ENCODE assay signal across 18 cellular contexts in genomic region chr16:3180445-3180878, GRCh38. TPM values are rescaled to one million over a fixed set of nuclear protein-coding genes. Genes with fewer than 3 reads are reported as not detected.
DNase-seq lines count a peak whose midpoint lies in the region; ATAC-seq and TF ChIP-seq lines count a peak whose summit lies in the region.
"Had no signal": no experiment of that assay in that cellular context is flagged by ENCODE, and none has a peak within 500 bp of the region (broad histone marks: within the 10 kb centered on the region; RNA-seq: fewer than 3 reads in every experiment).

No MANE protein-coding gene starts in this region.

- peaks cover 69% of the 10 kb centered on the region for H3K27me3 Mint-ChIP-seq in activated CD4-positive, alpha-beta memory T cell treated with anti-CD3 and anti-CD28 coated beads for 36 hours
- peaks cover 81% of the 10 kb centered on the region for H3K27me3 Mint-ChIP-seq in activated CD4-positive, alpha-beta memory T cell treated with anti-CD3 and anti-CD28 coated beads, Interleukin-2, amount 10 ng/mL, durations not matched to agents 7 days and 5 days
- peaks cover 39% of the 10 kb centered on the region for H3K27me3 Mint-ChIP-seq in chondrocyte (ENCODE audit: low read depth)
- H3K27me3 Mint-ChIP-seq in neural crest cell (ENCODE audit: low read depth) = peaks cover 94% of the 10 kb centered on the region
- peaks cover 78 to 86% of the 10 kb centered on the region in 2 donors for H3K27me3 Mint-ChIP-seq in stimulated activated naive B cell treated with anti-CD40 and anti-IgM and Interleukin-4, amounts not matched to agents 10 μg/mL and 1 μg/mL and 100 μg/mL, for 72 hours

- H3K9ac ChIP-seq in HUES6 (ENCODE audit: low read length) = no peak overlapping the region

- no peak overlapping the region for H3K27ac ChIP-seq in HUES6 (ENCODE audit: low read depth, low read length)
- H3K27ac ChIP-seq: esophagus muscularis mucosa, HL-60, Peyer's patch, upper lobe of left lung had no signal

- H3K36me3 ChIP-seq in HUES6 (ENCODE audit: control insufficient read depth, insufficient read depth, low read length) = no peaks in the 10 kb centered on the region
- H3K36me3 ChIP-seq: esophagus muscularis mucosa, Peyer's patch, upper lobe of left lung had no signal

- H3K4me1 Mint-ChIP-seq in activated CD4-positive, alpha-beta memory T cell treated with anti-CD3 and anti-CD28 coated beads for 36 hours (ENCODE audit: low read depth) = peaks cover 21% of the 10 kb centered on the region
- peaks cover 27% of the 10 kb centered on the region for H3K4me1 Mint-ChIP-seq in activated CD4-positive, alpha-beta memory T cell treated with anti-CD3 and anti-CD28 coated beads, Interleukin-2, amount 10 ng/mL, durations not matched to agents 7 days and 5 days
- H3K4me1 Mint-ChIP-seq in chondrocyte (ENCODE audit: low read depth) (peaks cover 32% of the 10 kb centered on the region), neural crest cell (peaks cover 20% of the 10 kb centered on the region)
- peaks cover 19 to 21% of the 10 kb centered on the region in 2 donors for H3K4me1 Mint-ChIP-seq in stimulated activated naive B cell treated with anti-CD40 and anti-IgM and Interleukin-4, amounts not matched to agents 10 μg/mL and 1 μg/mL and 100 μg/mL, for 72 hours

- CTCF ChIA-PET in activated CD4-positive, alpha-beta memory T cell treated with anti-CD3 and anti-CD28 coated beads for 36 hours (lab: Charles Lee) = interaction anchor here (0.6 kb wide), 1 partner anchor 51 kb away, joined by 3 read pairs; no protein-coding TSS in a partner anchor
- CTCF ChIA-PET in activated CD4-positive, alpha-beta memory T cell treated with anti-CD3 and anti-CD28 coated beads, Interleukin-2, amount 10 ng/mL, durations not matched to agents 7 days and 5 days (lab: Charles Lee) = interaction anchor here (0.7 kb wide), 1 partner anchor 104 kb away, joined by 3 read pairs; no protein-coding TSS in a partner anchor

- POLR2A ChIA-PET in activated CD4-positive, alpha-beta memory T cell treated with anti-CD3 and anti-CD28 coated beads for 36 hours (lab: Charles Lee) = interaction anchor here (1.2 kb wide), 1 partner anchor 9 kb away, joined by 3 read pairs; no protein-coding TSS in a partner anchor
- POLR2A ChIA-PET in activated CD4-positive, alpha-beta memory T cell treated with anti-CD3 and anti-CD28 coated beads, Interleukin-2, amount 10 ng/mL, durations not matched to agents 7 days and 5 days (lab: Charles Lee) = no interaction called here

- H3K4me1 ChIP-seq in HUES6 (ENCODE audit: control insufficient read depth, insufficient read depth, low read length) = peaks cover 3% of the 10 kb centered on the region; the same call in 1 of the 2 replicates

- no peaks in the 10 kb centered on the region for H3K9me3 Mint-ChIP-seq in activated CD4-positive, alpha-beta memory T cell treated with anti-CD3 and anti-CD28 coated beads for 36 hours
- no peaks in the 10 kb centered on the region for H3K9me3 Mint-ChIP-seq in activated CD4-positive, alpha-beta memory T cell treated with anti-CD3 and anti-CD28 coated beads, Interleukin-2, amount 10 ng/mL, durations not matched to agents 7 days and 5 days
- H3K9me3 Mint-ChIP-seq in chondrocyte (ENCODE audit: low read depth) = no peaks in the 10 kb centered on the region
- no peaks in the 10 kb centered on the region for H3K9me3 Mint-ChIP-seq in neural crest cell
- peaks cover 0 to 5% of the 10 kb centered on the region in 2 donors for H3K9me3 Mint-ChIP-seq in stimulated activated naive B cell treated with anti-CD40 and anti-IgM and Interleukin-4, amounts not matched to agents 10 μg/mL and 1 μg/mL and 100 μg/mL, for 72 hours

- H3K9me3 ChIP-seq in HUES6 (ENCODE audit: control insufficient read depth, insufficient read depth, low read depth, low read length) = no peaks in the 10 kb centered on the region
- H3K9me3 ChIP-seq: esophagus muscularis mucosa, Peyer's patch, upper lobe of left lung had no signal

- peak overlapping the region; percentile 79 for H3K4me3 ChIP-seq in HUES6 (ENCODE audit: low read depth, low read length)
- H3K4me3 ChIP-seq: esophagus muscularis mucosa, Peyer's patch, upper lobe of left lung had no signal

- peaks cover 8% of the 10 kb centered on the region for H3K36me3 Mint-ChIP-seq in activated CD4-positive, alpha-beta memory T cell treated with anti-CD3 and anti-CD28 coated beads for 36 hours
- H3K36me3 Mint-ChIP-seq in activated CD4-positive, alpha-beta memory T cell treated with anti-CD3 and anti-CD28 coated beads, Interleukin-2, amount 10 ng/mL, durations not matched to agents 7 days and 5 days (ENCODE audit: low read depth) = peaks cover 9% of the 10 kb centered on the region
- H3K36me3 Mint-ChIP-seq in chondrocyte (ENCODE audit: low read depth) (no peaks in the 10 kb centered on the region), neural crest cell (ENCODE audit: low read depth) (peaks cover 7% of the 10 kb centered on the region)
- H3K36me3 Mint-ChIP-seq in stimulated activated naive B cell treated with anti-CD40 and anti-IgM and Interleukin-4, amounts not matched to agents 10 μg/mL and 1 μg/mL and 100 μg/mL, for 72 hours = peaks cover 10 to 11% of the 10 kb centered on the region in 2 donors

- H3K4me3 Mint-ChIP-seq in activated CD4-positive, alpha-beta memory T cell treated with anti-CD3 and anti-CD28 coated beads for 36 hours = peak overlapping the region; percentile 18
- no peak overlapping the region for H3K4me3 Mint-ChIP-seq in activated CD4-positive, alpha-beta memory T cell treated with anti-CD3 and anti-CD28 coated beads, Interleukin-2, amount 10 ng/mL, durations not matched to agents 7 days and 5 days
- H3K4me3 Mint-ChIP-seq in chondrocyte (ENCODE audit: unreplicated experiment) (no peak overlapping the region), neural crest cell (peak overlapping the region; percentile 84)
- no peak overlapping the region for H3K4me3 Mint-ChIP-seq in stimulated activated naive B cell treated with anti-CD40 and anti-IgM and Interleukin-4, amounts not matched to agents 10 μg/mL and 1 μg/mL and 100 μg/mL, for 72 hours
- H3K4me3 Mint-ChIP-seq: T-cell had no signal

- H3K27me3 ChIP-seq in HUES6 (ENCODE audit: control insufficient read depth, insufficient read depth, low read length) = peaks cover 45% of the 10 kb centered on the region

- intact Hi-C loops in activated CD4-positive, alpha-beta memory T cell treated with anti-CD3 and anti-CD28 coated beads for 36 hours (cut with micrococcal nuclease) = loop anchor here (5.0 kb wide), 1 partner anchor 37 kb away; no protein-coding TSS in a partner anchor

- no peak overlapping the region for H3K27ac Mint-ChIP-seq in activated CD4-positive, alpha-beta memory T cell treated with anti-CD3 and anti-CD28 coated beads for 36 hours
- no peak overlapping the region for H3K27ac Mint-ChIP-seq in activated CD4-positive, alpha-beta memory T cell treated with anti-CD3 and anti-CD28 coated beads, Interleukin-2, amount 10 ng/mL, durations not matched to agents 7 days and 5 days
- H3K27ac Mint-ChIP-seq in chondrocyte (ENCODE audit: unreplicated experiment) (no peak overlapping the region), neural crest cell (ENCODE audit: unreplicated experiment) (no peak overlapping the region)
- H3K27ac Mint-ChIP-seq in stimulated activated naive B cell treated with anti-CD40 and anti-IgM and Interleukin-4, amounts not matched to agents 10 μg/mL and 1 μg/mL and 100 μg/mL, for 72 hours = no peak overlapping the region
- H3K27ac Mint-ChIP-seq: activated naive CD4-positive, alpha-beta T cell treated with anti-CD3 and anti-CD28 coated beads, Interleukin-2, amount 50 U/mL, for 72 hours; T-cell had no signal

- TF ChIP-seq CTCF in chondrocyte (IDR thresholded peaks at IDR 0.05) (no peak), neural crest cell (conservative IDR thresholded peaks at IDR 0.05) (no peak)

- no peak for ATAC-seq in stimulated activated naive B cell treated with anti-CD40 and anti-IgM and Interleukin-4, amounts not matched to agents 10 μg/mL and 1 μg/mL and 100 μg/mL, for 72 hours (replicated peaks)
- ATAC-seq: activated naive CD4-positive, alpha-beta T cell treated with anti-CD3 and anti-CD28 coated beads, Interleukin-2, amount 50 U/mL, for 72 hours; T-cell had no signal

- DNase-seq in activated CD4-positive, alpha-beta memory T cell treated with anti-CD3 and anti-CD28 coated beads for 36 hours = peak; percentile 38
- no peak for DNase-seq in activated CD4-positive, alpha-beta memory T cell treated with anti-CD3 and anti-CD28 coated beads, Interleukin-2, amount 10 ng/mL, durations not matched to agents 7 days and 5 days
- DNase-seq in chondrocyte (ENCODE audit: low spot score) = peak; percentile 59
- no peak for DNase-seq in neural crest cell (ENCODE audit: low read depth, low spot score)
- no peak for DNase-seq in NCI-H1092 treated with DMSO at 0.1 percent for 48 hours (lab: John Stamatoyannopoulos, UW)
- no peak for DNase-seq in GM19240 (ENCODE audit: insufficient read length, low spot score)
- DNase-seq in stimulated activated naive B cell treated with anti-CD40 and anti-IgM and Interleukin-4, amounts not matched to agents 10 μg/mL and 1 μg/mL and 100 μg/mL, for 72 hours = no peak
- DNase-seq: activated CD4-positive, alpha-beta T cell treated with anti-CD3 and anti-CD28 coated beads, Interleukin-2, amount 50 U/mL, for 1 hour; hippocampal formation; occipital lobe; Peyer's patch; T-cell; upper lobe of left lung had no signal

RNA-seq across cellular contexts. Expression of gene OR1F1, which starts 7.5 kb away (rescaled TPM):
- total RNA-seq in activated CD4-positive, alpha-beta memory T cell treated with anti-CD3 and anti-CD28 coated beads for 36 hours = not detected
- not detected for total RNA-seq in activated CD4-positive, alpha-beta memory T cell treated with anti-CD3 and anti-CD28 coated beads, Interleukin-2, amount 10 ng/mL, durations not matched to agents 7 days and 5 days
- 0.37 to 0.38 TPM in 2 of 3 replicates, not detected in the other for total RNA-seq in chondrocyte
- 0.35 TPM in 1 of 2 replicates, not detected in the other for total RNA-seq in neural crest cell
- total RNA-seq: activated naive CD4-positive, alpha-beta T cell treated with anti-CD3 and anti-CD28 coated beads, Interleukin-2, amount 50 U/mL, for 72 hours; esophagus muscularis mucosa; mesenteric fat pad; Peyer's patch; T-cell; upper lobe of left lung had no signal

RNA-seq across cellular contexts. Expression of gene ZNF213, which starts 45.6 kb away (rescaled TPM):
- total RNA-seq in activated CD4-positive, alpha-beta memory T cell treated with anti-CD3 and anti-CD28 coated beads for 36 hours = 1 to 10 TPM; 9.0 TPM
- total RNA-seq in activated CD4-positive, alpha-beta memory T cell treated with anti-CD3 and anti-CD28 coated beads, Interleukin-2, amount 10 ng/mL, durations not matched to agents 7 days and 5 days = 10 to 100 TPM; 10.5 to 11.6 TPM
- 10.6 to 13.0 TPM (median 10.8 TPM) in 3 replicates for total RNA-seq in chondrocyte
- total RNA-seq in neural crest cell = 14.9 and 15.9 TPM in 2 replicates

RNA-seq across cellular contexts. Expression of gene ZNF200, which starts 54.5 kb away (rescaled TPM):
- 10 to 100 TPM; 10.6 to 11.5 TPM for total RNA-seq in activated CD4-positive, alpha-beta memory T cell treated with anti-CD3 and anti-CD28 coated beads for 36 hours
- total RNA-seq in activated CD4-positive, alpha-beta memory T cell treated with anti-CD3 and anti-CD28 coated beads, Interleukin-2, amount 10 ng/mL, durations not matched to agents 7 days and 5 days = 10 to 100 TPM; 13.1 to 14.9 TPM
- 6.6 to 7.8 TPM (median 7.6 TPM) in 3 replicates for total RNA-seq in chondrocyte
- total RNA-seq in neural crest cell = 12.1 and 14.1 TPM in 2 replicates

Comparison
In these comparisons a context has a peak if more than half of its experiments do, and no peak if none do; other contexts are left out.
1. DNase-seq: peak in activated CD4-positive, alpha-beta memory T cell treated with anti-CD3 and anti-CD28 coated beads for 36 hours (single experiment) and chondrocyte (single experiment); none in activated CD4-positive, alpha-beta memory T cell treated with anti-CD3 and anti-CD28 coated beads, Interleukin-2, amount 10 ng/mL, durations not matched to agents 7 days and 5 days (single experiment), neural crest cell (single experiment), NCI-H1092 treated with DMSO at 0.1 percent for 48 hours (single experiment), GM19240 (single experiment) and stimulated activated naive B cell treated with anti-CD40 and anti-IgM and Interleukin-4, amounts not matched to agents 10 μg/mL and 1 μg/mL and 100 μg/mL, for 72 hours (single experiment).
2. H3K4me3 Mint-ChIP-seq: peak in activated CD4-positive, alpha-beta memory T cell treated with anti-CD3 and anti-CD28 coated beads for 36 hours (single experiment) and neural crest cell (single experiment); none in activated CD4-positive, alpha-beta memory T cell treated with anti-CD3 and anti-CD28 coated beads, Interleukin-2, amount 10 ng/mL, durations not matched to agents 7 days and 5 days (single experiment), chondrocyte (single experiment) and stimulated activated naive B cell treated with anti-CD40 and anti-IgM and Interleukin-4, amounts not matched to agents 10 μg/mL and 1 μg/mL and 100 μg/mL, for 72 hours (0 of 2).